In the genomic region with DNA sequence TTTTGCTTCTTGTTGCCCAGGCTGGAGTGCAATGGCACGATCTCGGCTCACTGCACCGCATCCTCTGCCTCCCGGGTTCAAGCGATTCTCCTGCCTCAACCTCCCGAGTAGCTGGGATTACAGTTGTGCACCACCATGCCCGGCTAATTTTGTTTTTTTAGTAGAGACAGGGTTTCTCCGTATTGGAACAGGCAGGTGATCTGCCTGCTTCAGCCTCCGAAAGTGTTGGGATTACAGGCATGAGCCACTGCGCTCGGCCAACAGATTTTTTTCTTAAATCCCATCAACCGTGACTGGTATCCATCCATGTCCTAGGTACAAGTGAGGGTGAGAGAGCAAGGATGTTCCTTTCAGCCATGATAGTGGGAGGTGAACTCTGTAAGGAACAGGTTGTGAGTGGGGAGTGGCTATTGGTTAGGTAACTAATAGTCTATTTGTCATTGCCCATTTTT, we compare ENCODE assay signal across 1 cellular context.
TF ChIP-seq lines count a peak whose summit lies in the region.
"Not testable (repeated sequence)": the region's sequence is repeated elsewhere in the genome, so short reads cannot be mapped to it uniquely, and the experiment has no call there.

No MANE protein-coding gene starts in this region.

TF ChIP-seq in HepG2, 621 proteins besides CTCF, POLR2A, EP300 and RAD21:
- TF ChIP-seq NONO (IDR thresholded peaks at IDR 0.05): 0 out of 2 replicates have a peak, but pooled peaks have one; percentile 79
- TF ChIP-seq NONO (CRISPR knock-in tag; conservative IDR thresholded peaks at IDR 0.05): not testable (repeated sequence)
- TF ChIP-seq SCMH1 (CRISPR knock-in tag; IDR thresholded peaks at IDR 0.05; ENCODE audit: borderline replicate concordance): 0 out of 2 replicates have a peak, but pooled peaks have one; percentile 72
- 0 out of 2 replicates have a peak, but pooled peaks have one; percentile 10 for TF ChIP-seq FOXK2 (IDR thresholded peaks at IDR 0.05)
- TF ChIP-seq ATM (IDR thresholded peaks at IDR 0.05; ENCODE audit: borderline replicate concordance): peak; percentile 60; the same call in 1 of the 2 replicates
- TF ChIP-seq JUNB (CRISPR knock-in tag; IDR thresholded peaks at IDR 0.05; ENCODE audit: borderline replicate concordance): 0 out of 2 replicates have a peak, but pooled peaks have one; percentile 25
- 0 out of 2 replicates have a peak, but pooled peaks have one; percentile 20 for TF ChIP-seq NBN (conservative IDR thresholded peaks at IDR 0.05)
- TF ChIP-seq, protein P1, sequence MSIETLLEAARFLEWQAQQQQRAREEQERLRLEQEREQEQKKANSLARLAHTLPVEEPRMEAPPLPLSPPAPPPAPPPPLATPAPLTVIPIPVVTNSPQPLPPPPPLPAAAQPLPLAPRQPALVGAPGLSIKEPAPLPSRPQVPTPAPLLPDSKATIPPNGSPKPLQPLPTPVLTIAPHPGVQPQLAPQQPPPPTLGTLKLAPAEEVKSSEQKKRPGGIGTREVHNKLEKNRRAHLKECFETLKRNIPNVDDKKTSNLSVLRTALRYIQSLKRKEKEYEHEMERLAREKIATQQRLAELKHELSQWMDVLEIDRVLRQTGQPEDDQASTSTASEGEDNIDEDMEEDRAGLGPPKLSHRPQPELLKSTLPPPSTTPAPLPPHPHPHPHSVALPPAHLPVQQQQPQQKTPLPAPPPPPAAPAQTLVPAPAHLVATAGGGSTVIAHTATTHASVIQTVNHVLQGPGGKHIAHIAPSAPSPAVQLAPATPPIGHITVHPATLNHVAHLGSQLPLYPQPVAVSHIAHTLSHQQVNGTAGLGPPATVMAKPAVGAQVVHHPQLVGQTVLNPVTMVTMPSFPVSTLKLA (IDR thresholded peaks at IDR 0.05): peak; percentile 12; the same call in 1 of the 2 replicates
- TF ChIP-seq ZNF282 (IDR thresholded peaks at IDR 0.05; ENCODE audit: partially characterized antibody): peak; percentile 45
